Comparison of ENCODE assay signal across 8 cellular contexts in genomic region chr11:45771194-45771941, GRCh38. TPM values are rescaled to one million over a fixed set of nuclear protein-coding genes. Genes with fewer than 3 reads are reported as not detected.
A peak's percentile ranks its signal among the peaks of the same experiment; 100 is the strongest.
DNase-seq lines count a peak whose midpoint lies in the region; ATAC-seq, FAIRE-seq and TF ChIP-seq lines count a peak whose summit lies in the region.

No MANE protein-coding gene starts in this region.

- H3K9me3 ChIP-seq in endothelial cell of umbilical vein (replicated peaks; ENCODE audit: control insufficient read depth, insufficient read depth, low read length) (no peaks in the 10 kb centered on the region), mononuclear cell (ENCODE audit: low read depth, low read length) (no peaks in the 10 kb centered on the region)

- H3K27me3 ChIP-seq in endothelial cell of umbilical vein (ENCODE audit: control insufficient read depth in 2 of 2, insufficient read depth in 2 of 2, low read length in 2 of 2) = peaks cover 0 to 1% of the 10 kb centered on the region in 2 experiments
- H3K27me3 ChIP-seq in mononuclear cell (ENCODE audit: insufficient read depth, low read length) = no peaks in the 10 kb centered on the region

- no peaks in the 10 kb centered on the region for H3K79me2 ChIP-seq in endothelial cell of umbilical vein (ENCODE audit: control insufficient read depth, insufficient read depth, low read length)

- ATAC-seq in GM18870 (IDR thresholded peaks at IDR 0.05; ENCODE audit: unreplicated experiment) (peak; percentile 47), HG03342 (IDR thresholded peaks at IDR 0.05; ENCODE audit: unreplicated experiment) (peak; percentile 66)

- H3K4me1 ChIP-seq in endothelial cell of umbilical vein (ENCODE audit: control insufficient read depth, extremely low read depth, insufficient read depth, low read length) (peaks cover 5% of the 10 kb centered on the region), mononuclear cell (ENCODE audit: insufficient read depth, low read length) (peaks cover 10% of the 10 kb centered on the region)

- DNase-seq in AG20443 (ENCODE audit: low spot score) (peak; percentile 80), NCI-H82 (lab: John Stamatoyannopoulos, UW) (peak; percentile 61), endothelial cell of umbilical vein (ENCODE audit: low read depth, low spot score) (peak; percentile 71)
- peak; percentile 24 to 66 (median 62) for DNase-seq in activated CD8-positive, alpha-beta memory T cell treated with anti-CD3 and anti-CD28 coated beads for 48 hours (ENCODE audit: low read depth in 2 of 3, low spot score in 2 of 3)
- peak; percentile 46 to 48 for DNase-seq in stimulated activated CD8-positive, alpha-beta memory T cell treated with anti-CD3 and anti-CD28 coated beads, Interleukin-2, amount 100 ng/mL, for 1 hour (ENCODE audit: low read depth in 2 of 2)

- H3K9ac ChIP-seq in endothelial cell of umbilical vein (replicated peaks; ENCODE audit: extremely low read depth, insufficient read depth, low read length) = no peak overlapping the region

- POLR2A ChIA-PET in endothelial cell of umbilical vein (lab: Charles Lee) = no interaction called here

- CTCF ChIA-PET in endothelial cell of umbilical vein (lab: Charles Lee) = interaction anchor here (0.5 to 2.7 kb wide), 125 partner anchors 8 to 996 kb away, joined by 3 to 349 read pairs (median 5); partner anchors contain the start of genes CHST1, PEX16 and SLC35C1

- dilution Hi-C loops in endothelial cell of umbilical vein (cut with MboI; ENCODE audit: extremely low pct_ligation_motif_present, low sequenced_read_pairs) = no loop called here

- no peak for TF ChIP-seq POLR2A in endothelial cell of umbilical vein (IDR thresholded peaks at IDR 0.05; ENCODE audit: low read depth, low read length)

- H2AFZ ChIP-seq in endothelial cell of umbilical vein (ENCODE audit: low read depth, low read length) = peak overlapping the region; percentile 74

- H3K9me1 ChIP-seq in endothelial cell of umbilical vein (replicated peaks; ENCODE audit: control insufficient read depth, extremely low read depth, insufficient read depth, low read length) = no peaks in the 10 kb centered on the region

- no peaks in the 10 kb centered on the region for H4K20me1 ChIP-seq in endothelial cell of umbilical vein (replicated peaks; ENCODE audit: control insufficient read depth, extremely low read depth, insufficient read depth, low read length)

- peak overlapping the region; percentile 88 for H3K4me2 ChIP-seq in endothelial cell of umbilical vein (ENCODE audit: insufficient read depth, low read length)

- peak; percentile 76 to 88 for TF ChIP-seq CTCF in endothelial cell of umbilical vein (IDR thresholded peaks at IDR 0.05; ENCODE audit: extremely low read depth in 1 of 2, insufficient read depth in 1 of 2, low read depth in 1 of 2, low read length in 2 of 2)

- BruUV-seq in endothelial cell of umbilical vein (replicated peaks; lab: Mats Ljungman, UMichigan) = no TSS peak

- no peak overlapping the region for H3K27ac ChIP-seq in endothelial cell of umbilical vein (ENCODE audit: insufficient read depth, low read depth, low read length)

- H3K36me3 ChIP-seq in endothelial cell of umbilical vein (ENCODE audit: control insufficient read depth in 2 of 2, extremely low read depth in 1 of 2, insufficient read depth in 2 of 2, low read length in 2 of 2) = no peaks in the 10 kb centered on the region

- peak; percentile 79 for FAIRE-seq in endothelial cell of umbilical vein (lab: Jason Lieb, UNC)

- intact Hi-C loops in endothelial cell of umbilical vein (cut with micrococcal nuclease) = loop anchor here (1.0 to 10.0 kb wide), 8 partner anchors 34 to 659 kb away; partner anchors contain the start of gene SLC35C1

- peak overlapping the region; percentile 39 to 54 (median 50) for H3K4me3 ChIP-seq in endothelial cell of umbilical vein (replicated peaks in 1 of 3; ENCODE audit: insufficient read depth in 1 of 3, low read depth in 1 of 3, low read length in 3 of 3)
- H3K4me3 ChIP-seq in mononuclear cell (ENCODE audit: low read length) = peak overlapping the region; percentile 42

TF ChIP-seq in endothelial cell of umbilical vein, 7 proteins besides CTCF, POLR2A, EP300 and RAD21:
- TF ChIP-seq POLR2AphosphoS5 (IDR thresholded peaks at IDR 0.05; ENCODE audit: insufficient read depth, low read depth, low read length) = no peak
- no peak for TF ChIP-seq JUN (IDR thresholded peaks at IDR 0.05; ENCODE audit: borderline replicate concordance, insufficient read depth, insufficient read length, low read depth)
- TF ChIP-seq FOS (IDR thresholded peaks at IDR 0.05; ENCODE audit: borderline replicate concordance, insufficient read depth, low read length) = no peak
- TF ChIP-seq MAX (IDR thresholded peaks at IDR 0.05; ENCODE audit: insufficient read depth, insufficient read length) = peak; percentile 6
- TF ChIP-seq GATA2 (IDR thresholded peaks at IDR 0.05; ENCODE audit: insufficient read depth, insufficient read length, low read depth, low read length) = no peak
- TF ChIP-seq MYC (IDR thresholded peaks at IDR 0.05; ENCODE audit: low read depth, low read length) = no peak

RNA-seq across cellular contexts. Expression of gene SLC35C1, which starts 33.6 kb away (rescaled TPM):
- 17.1 and 19.8 TPM in 2 replicates for total RNA-seq in endothelial cell of umbilical vein
- 8.5 and 10.5 TPM in 2 replicates for polyA plus RNA-seq in endothelial cell of umbilical vein
- 7.7 and 9.1 TPM in 2 replicates for polyA plus RNA-seq in endothelial cell of umbilical vein (2011; cell fraction: cytosol; rRNA removed)
- 3.2 and 5.4 TPM in 2 replicates for polyA plus RNA-seq in endothelial cell of umbilical vein (2011; cell fraction: nucleus; rRNA removed)
- polyA plus RNA-seq in endothelial cell of umbilical vein (2012) = 17.4 and 21.6 TPM in 2 replicates
- 9.3 and 13.4 TPM in 2 replicates for polyA minus RNA-seq in endothelial cell of umbilical vein
- 10.5 TPM for polyA minus RNA-seq in endothelial cell of umbilical vein (2011; cell fraction: cytosol; rRNA and poly(A)+ RNA removed)
- polyA minus RNA-seq in endothelial cell of umbilical vein (2011; cell fraction: nucleus; rRNA and poly(A)+ RNA removed) = 5.6 and 6.1 TPM in 2 replicates
- 1.5 TPM for total RNA-seq in mononuclear cell
